Comparison of ENCODE assay signal across 8 cellular contexts in the genomic region with DNA sequence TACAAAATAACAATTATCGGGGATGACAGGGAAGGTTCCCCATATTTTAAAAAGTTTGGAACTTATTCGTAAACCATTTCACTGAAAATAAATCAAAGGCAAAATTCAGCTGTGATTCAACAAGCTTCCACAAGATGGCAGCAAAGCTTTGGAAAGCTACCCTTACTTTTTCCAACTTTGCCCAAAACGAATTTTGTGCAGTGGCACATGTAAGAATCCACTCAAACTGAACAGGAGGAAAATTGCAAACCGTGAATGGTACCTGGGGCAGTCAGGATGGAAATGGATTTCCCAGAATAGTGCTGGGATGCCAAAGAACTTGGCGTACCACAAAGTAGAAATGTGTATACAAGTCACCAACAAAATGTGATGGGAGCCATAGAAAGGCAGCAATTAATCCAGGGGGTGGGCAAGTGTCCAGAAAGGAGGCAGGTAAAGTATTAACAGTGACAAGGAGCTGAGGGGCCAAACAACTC. TPM values are rescaled to one million over a fixed set of nuclear protein-coding genes. Genes with fewer than 3 reads are reported as not detected.
A peak's percentile ranks its signal among the peaks of the same experiment; 100 is the strongest.
DNase-seq lines count a peak whose midpoint lies in the region; ATAC-seq and TF ChIP-seq lines count a peak whose summit lies in the region.

No MANE protein-coding gene starts in this region.

- peaks cover 0 to 28% of the 10 kb centered on the region in 2 donors for H3K36me3 ChIP-seq in adrenal gland (replicated peaks in 1 of 2)

- H3K27me3 ChIP-seq in AG04450 (ENCODE audit: control insufficient read depth, insufficient read depth, low read length): no peaks in the 10 kb centered on the region
- H3K27me3 ChIP-seq in adrenal gland: no peaks in the 10 kb centered on the region

- H3K4me1 ChIP-seq in adrenal gland (replicated peaks in 1 of 2): no peaks in the 10 kb centered on the region

- no peak for TF ChIP-seq POLR2A in adrenal gland (IDR thresholded peaks at IDR 0.05)

- intact Hi-C loops in adrenal gland (cut with DNase I): loop anchor here in 1 of 2 donors (5.0 kb wide), 2 partner anchors 140 to 190 kb away; a partner anchor contains a TSS

- H3K4me3 ChIP-seq in AG04450 (ENCODE audit: low read depth, low read length): no peak overlapping the region
- H3K4me3 ChIP-seq in adrenal gland: no peak overlapping the region

- POLR2A ChIA-PET in AG04450 (lab: Yijun Ruan, JAX): interaction anchor here (0.6 to 1.0 kb wide), 4 partner anchors 11 to 214 kb away, joined by 3 to 6 read pairs (median 3); a partner anchor contains a TSS

- WGBS in adrenal gland, 4 donors: 28 to 32% (median 31%) methylated on average over 5 of the region's 5 CpGs

- CTCF ChIA-PET in AG04450 (lab: Charles Lee): interaction anchor here (0.5 to 3.4 kb wide), 34 partner anchors 9 to 1353 kb away, joined by 3 to 68 read pairs (median 4); a partner anchor contains a TSS

- ATAC-seq in HG02623 (IDR thresholded peaks at IDR 0.05; ENCODE audit: unreplicated experiment) (no peak), HG03457 (IDR thresholded peaks at IDR 0.05; ENCODE audit: unreplicated experiment) (no peak)

- no peak for DNase-seq in AG04450 (ENCODE audit: low read depth, low spot score)
- peak; percentile 54 for DNase-seq in EL
- DNase-seq in NCI-H2171 treated with DMSO at 0.1 percent for 48 hours (lab: John Stamatoyannopoulos, UW): peak; percentile 32
- DNase-seq in adrenal gland: peak in 6 of 7 donors; percentile 27 to 65 (median 42)
- DNase-seq in iPS-NIHi11 (ENCODE audit: low spot score): peak; percentile 40
- DNase-seq in stimulated activated CD8-positive, alpha-beta memory T cell treated with anti-CD3 and anti-CD28 coated beads, Interleukin-12 subunit alpha, Interleukin-12 subunit beta, amount 100 ng/mL, for 1 hour (ENCODE audit: low read depth): peak; percentile 15

- H3K9me3 ChIP-seq in AG04450 (ENCODE audit: control insufficient read depth, insufficient read depth, low read length): no peaks in the 10 kb centered on the region
- H3K9me3 ChIP-seq in adrenal gland (replicated peaks in 1 of 3): no peaks in the 10 kb centered on the region

- TF ChIP-seq CTCF in AG04450 (IDR thresholded peaks at IDR 0.05; ENCODE audit: low read depth, low read length) (peak; percentile 83), adrenal gland (IDR thresholded peaks at IDR 0.05) (peak; percentile 78 to 91 (median 85))

- no peak overlapping the region for H3K27ac ChIP-seq in AG04450 (ENCODE audit: low read depth, low read length)
- H3K27ac ChIP-seq in adrenal gland: no peak overlapping the region

RNA-seq across cellular contexts. Expression of a gene that starts 10.7 kb away (rescaled TPM):
- polyA plus RNA-seq in AG04450 (2011; rRNA removed): 2,534 and 2,992 TPM in 2 replicates
- polyA minus RNA-seq in AG04450 (2011; rRNA and poly(A)+ RNA removed): 242 and 285 TPM in 2 replicates
- 1,000 to 10,000 TPM in 3 of 8 donors, 100 to 1,000 TPM in 5; 413 to 1,210 (median 932) TPM for total RNA-seq in adrenal gland
- 1,000 to 10,000 TPM; 1,104 to 4,491 (median 3,323) TPM for polyA plus RNA-seq in adrenal gland
